2 cellular contexts compared by ENCODE assay signal in the genomic region with DNA sequence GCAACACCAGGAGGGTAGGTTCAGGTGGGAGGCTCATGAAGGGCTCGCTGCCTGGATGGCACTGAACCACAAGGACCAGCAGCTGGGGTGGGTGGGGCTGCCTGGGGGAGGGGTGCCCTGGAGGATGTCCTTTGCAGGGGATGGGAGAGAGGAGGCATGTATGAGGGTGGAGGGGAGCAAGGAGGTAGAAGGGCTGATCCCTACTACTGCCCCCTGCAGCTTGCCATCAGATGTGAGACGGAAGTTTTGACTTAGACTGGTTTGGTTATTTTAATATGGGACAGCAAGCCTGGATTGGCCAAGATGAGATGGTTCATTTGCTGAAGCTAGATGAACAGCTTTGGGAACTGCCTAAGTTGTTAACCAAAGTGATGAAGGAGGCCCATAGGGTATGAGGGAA.
TF ChIP-seq lines count a peak whose summit lies in the region.

No MANE protein-coding gene starts in this region.

TF ChIP-seq in SK-N-SH, 30 proteins besides CTCF, POLR2A, EP300 and RAD21 (continued from another document):
- TF ChIP-seq, protein P1, sequence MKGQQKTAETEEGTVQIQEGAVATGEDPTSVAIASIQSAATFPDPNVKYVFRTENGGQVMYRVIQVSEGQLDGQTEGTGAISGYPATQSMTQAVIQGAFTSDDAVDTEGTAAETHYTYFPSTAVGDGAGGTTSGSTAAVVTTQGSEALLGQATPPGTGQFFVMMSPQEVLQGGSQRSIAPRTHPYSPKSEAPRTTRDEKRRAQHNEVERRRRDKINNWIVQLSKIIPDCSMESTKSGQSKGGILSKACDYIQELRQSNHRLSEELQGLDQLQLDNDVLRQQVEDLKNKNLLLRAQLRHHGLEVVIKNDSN (IDR thresholded peaks at IDR 0.05; ENCODE audit: borderline replicate concordance, low read depth): no peak
- TF ChIP-seq RXRA (IDR thresholded peaks at IDR 0.05; ENCODE audit: borderline replicate concordance, low read depth) (no peak), NFIC (IDR thresholded peaks at IDR 0.05; ENCODE audit: borderline replicate concordance) (no peak), NRF1 (IDR thresholded peaks at IDR 0.05; ENCODE audit: low read depth, low read length) (no peak)

TF ChIP-seq in SK-N-SH treated with all-trans-retinoic acid at 6 μM for 48 hours, 23 proteins besides CTCF, POLR2A, EP300 and RAD21 (continued from another document):
- TF ChIP-seq, protein P2, sequence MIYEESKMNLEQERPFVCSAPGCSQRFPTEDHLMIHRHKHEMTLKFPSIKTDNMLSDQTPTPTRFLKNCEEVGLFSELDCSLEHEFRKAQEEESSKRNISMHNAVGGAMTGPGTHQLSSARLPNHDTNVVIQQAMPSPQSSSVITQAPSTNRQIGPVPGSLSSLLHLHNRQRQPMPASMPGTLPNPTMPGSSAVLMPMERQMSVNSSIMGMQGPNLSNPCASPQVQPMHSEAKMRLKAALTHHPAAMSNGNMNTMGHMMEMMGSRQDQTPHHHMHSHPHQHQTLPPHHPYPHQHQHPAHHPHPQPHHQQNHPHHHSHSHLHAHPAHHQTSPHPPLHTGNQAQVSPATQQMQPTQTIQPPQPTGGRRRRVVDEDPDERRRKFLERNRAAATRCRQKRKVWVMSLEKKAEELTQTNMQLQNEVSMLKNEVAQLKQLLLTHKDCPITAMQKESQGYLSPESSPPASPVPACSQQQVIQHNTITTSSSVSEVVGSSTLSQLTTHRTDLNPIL (CRISPR knock-in tag; IDR thresholded peaks at IDR 0.05; ENCODE audit: low read depth): no peak
- TF ChIP-seq TCF4 (CRISPR knock-in tag; IDR thresholded peaks at IDR 0.05; ENCODE audit: borderline replicate concordance) (no peak), PPARA (CRISPR knock-in tag; IDR thresholded peaks at IDR 0.05; ENCODE audit: borderline replicate concordance) (no peak), ZNF565 (CRISPR knock-in tag; conservative IDR thresholded peaks at IDR 0.05; ENCODE audit: low read depth) (no peak), ZC3H10 (CRISPR knock-in tag; IDR thresholded peaks at IDR 0.05) (no peak), RARB (CRISPR knock-in tag; IDR thresholded peaks at IDR 0.05) (no peak), ZNF8 (CRISPR knock-in tag; IDR thresholded peaks at IDR 0.05) (no peak), ARNTL (CRISPR knock-in tag; IDR thresholded peaks at IDR 0.05; ENCODE audit: borderline replicate concordance, low read depth) (no peak)
- TF ChIP-seq, protein P3, sequence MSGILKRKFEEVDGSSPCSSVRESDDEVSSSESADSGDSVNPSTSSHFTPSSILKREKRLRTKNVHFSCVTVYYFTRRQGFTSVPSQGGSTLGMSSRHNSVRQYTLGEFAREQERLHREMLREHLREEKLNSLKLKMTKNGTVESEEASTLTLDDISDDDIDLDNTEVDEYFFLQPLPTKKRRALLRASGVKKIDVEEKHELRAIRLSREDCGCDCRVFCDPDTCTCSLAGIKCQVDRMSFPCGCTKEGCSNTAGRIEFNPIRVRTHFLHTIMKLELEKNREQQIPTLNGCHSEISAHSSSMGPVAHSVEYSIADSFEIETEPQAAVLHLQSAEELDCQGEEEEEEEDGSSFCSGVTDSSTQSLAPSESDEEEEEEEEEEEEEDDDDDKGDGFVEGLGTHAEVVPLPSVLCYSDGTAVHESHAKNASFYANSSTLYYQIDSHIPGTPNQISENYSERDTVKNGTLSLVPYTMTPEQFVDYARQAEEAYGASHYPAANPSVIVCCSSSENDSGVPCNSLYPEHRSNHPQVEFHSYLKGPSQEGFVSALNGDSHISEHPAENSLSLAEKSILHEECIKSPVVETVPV (CRISPR knock-in tag; IDR thresholded peaks at IDR 0.05): no peak
- TF ChIP-seq, protein P4, sequence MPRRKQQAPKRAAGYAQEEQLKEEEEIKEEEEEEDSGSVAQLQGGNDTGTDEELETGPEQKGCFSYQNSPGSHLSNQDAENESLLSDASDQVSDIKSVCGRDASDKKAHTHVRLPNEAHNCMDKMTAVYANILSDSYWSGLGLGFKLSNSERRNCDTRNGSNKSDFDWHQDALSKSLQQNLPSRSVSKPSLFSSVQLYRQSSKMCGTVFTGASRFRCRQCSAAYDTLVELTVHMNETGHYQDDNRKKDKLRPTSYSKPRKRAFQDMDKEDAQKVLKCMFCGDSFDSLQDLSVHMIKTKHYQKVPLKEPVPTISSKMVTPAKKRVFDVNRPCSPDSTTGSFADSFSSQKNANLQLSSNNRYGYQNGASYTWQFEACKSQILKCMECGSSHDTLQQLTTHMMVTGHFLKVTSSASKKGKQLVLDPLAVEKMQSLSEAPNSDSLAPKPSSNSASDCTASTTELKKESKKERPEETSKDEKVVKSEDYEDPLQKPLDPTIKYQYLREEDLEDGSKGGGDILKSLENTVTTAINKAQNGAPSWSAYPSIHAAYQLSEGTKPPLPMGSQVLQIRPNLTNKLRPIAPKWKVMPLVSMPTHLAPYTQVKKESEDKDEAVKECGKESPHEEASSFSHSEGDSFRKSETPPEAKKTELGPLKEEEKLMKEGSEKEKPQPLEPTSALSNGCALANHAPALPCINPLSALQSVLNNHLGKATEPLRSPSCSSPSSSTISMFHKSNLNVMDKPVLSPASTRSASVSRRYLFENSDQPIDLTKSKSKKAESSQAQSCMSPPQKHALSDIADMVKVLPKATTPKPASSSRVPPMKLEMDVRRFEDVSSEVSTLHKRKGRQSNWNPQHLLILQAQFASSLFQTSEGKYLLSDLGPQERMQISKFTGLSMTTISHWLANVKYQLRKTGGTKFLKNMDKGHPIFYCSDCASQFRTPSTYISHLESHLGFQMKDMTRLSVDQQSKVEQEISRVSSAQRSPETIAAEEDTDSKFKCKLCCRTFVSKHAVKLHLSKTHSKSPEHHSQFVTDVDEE (CRISPR knock-in tag; IDR thresholded peaks at IDR 0.05): no peak
